Comparison of ENCODE assay signal across 8 cellular contexts in genomic region chr18:21444465-21445023, GRCh38.
DNase-seq lines count a peak whose midpoint lies in the region; ATAC-seq, FAIRE-seq and TF ChIP-seq lines count a peak whose summit lies in the region.

No MANE protein-coding gene starts in this region.

- 25% methylated on average over 2 of the region's 2 CpGs for WGBS in mammary epithelial cell (ENCODE audit: low coverage, missing lambda C conversion rate)
- WGBS in HepG2 (ENCODE audit: low lambda C conversion rate), result 15% methylated on average over 2 of the region's 2 CpGs

- CTCF ChIA-PET in mammary epithelial cell (lab: Charles Lee; ENCODE audit: low non-redundant PET) (no interaction called here), HepG2 (lab: Yijun Ruan, JAX; ENCODE audit: low intra/inter-chr PET ratio, low total read pairs) (interaction anchor here (1.3 to 4.7 kb wide), 2 partner anchors 203 to 250 kb away, joined by 5 to 70 read pairs; partner anchors contain the start of gene GREB1L)

- peak; percentile 81 for FAIRE-seq in HepG2 (lab: Jason Lieb, UNC)

- no peaks in the 10 kb centered on the region for H3K9me3 ChIP-seq in mammary epithelial cell (replicated peaks; ENCODE audit: insufficient read depth, low read length)
- H3K9me3 ChIP-seq in HepG2 (ENCODE audit: low read length), result no peaks in the 10 kb centered on the region

- peaks cover 12% of the 10 kb centered on the region for H3K27me3 Mint-ChIP-seq in T-helper 2 cell treated with Interferon-gamma antibody and Interleukin-4, amounts not matched to agents 5 μg/mL and 100 μg/mL, for 36 hours (ENCODE audit: low read depth)

- H3K4me3 ChIP-seq in mammary epithelial cell (replicated peaks in 1 of 3; ENCODE audit: insufficient read depth in 1 of 3, low read depth in 2 of 3, low read length in 3 of 3) (no peak overlapping the region), HepG2 (replicated peaks in 1 of 3; ENCODE audit: insufficient read depth in 1 of 3, low read depth in 2 of 3, low read length in 3 of 3) (no peak overlapping the region)

- H4K20me1 ChIP-seq in mammary epithelial cell (ENCODE audit: insufficient read depth, low read length), result no peaks in the 10 kb centered on the region
- H4K20me1 ChIP-seq in HepG2 (ENCODE audit: insufficient read depth, low read length), result no peaks in the 10 kb centered on the region

- intact Hi-C loops in mammary epithelial cell (cut with micrococcal nuclease), result loop anchor here (1.0 kb wide), 3 partner anchors 54 to 249 kb away; partner anchors contain the start of gene GREB1L
- intact Hi-C loops in HepG2 (cut with micrococcal nuclease; ENCODE audit: unreplicated experiment), result loop anchor here (1.0 kb wide), 1 partner anchor 249 kb away; no protein-coding TSS in a partner anchor

- BruUV-seq in mammary epithelial cell (replicated peaks; lab: Mats Ljungman, UMichigan) (no TSS peak), HepG2 (replicated peaks; lab: Mats Ljungman, UMichigan) (no TSS peak)

- no peak for TF ChIP-seq POLR2A in HepG2 (IDR thresholded peaks at IDR 0.05; ENCODE audit: insufficient read depth in 1 of 2, low read depth in 2 of 2, low read length in 2 of 2)

- H3K9me3 Mint-ChIP-seq in T-helper 2 cell treated with Interferon-gamma antibody and Interleukin-4, amounts not matched to agents 5 μg/mL and 100 μg/mL, for 36 hours, result no peaks in the 10 kb centered on the region

- no peak overlapping the region for H3K4me2 ChIP-seq in mammary epithelial cell (ENCODE audit: insufficient read depth, low read depth, low read length)
- H3K4me2 ChIP-seq in HepG2 (ENCODE audit: low read depth, low read length), result no peak overlapping the region

- H3K4me1 ChIP-seq in mammary epithelial cell (ENCODE audit: insufficient read depth, low read length) (peaks cover 3% of the 10 kb centered on the region), HepG2 (ENCODE audit: insufficient read depth, low read length) (peaks cover 3% of the 10 kb centered on the region; the same call in 1 of the 2 replicates)

- no peak overlapping the region for H3K27ac Mint-ChIP-seq in T-helper 2 cell treated with Interferon-gamma antibody and Interleukin-4, amounts not matched to agents 5 μg/mL and 100 μg/mL, for 36 hours

- in situ Hi-C loops in mammary epithelial cell (cut with MboI; ENCODE audit: low sequenced_read_pairs in 2 of 2), result loop anchor here (5.0 to 10.0 kb wide), 3 partner anchors 60 to 252 kb away; no protein-coding TSS in a partner anchor
- in situ Hi-C loops in HepG2 (cut with HindIII; ENCODE audit: extremely low pct_ligation_motif_present, low pct_unique_long_range_greater_than_20kb), result loop anchor here (5.0 kb wide), 1 partner anchor 252 kb away; no protein-coding TSS in a partner anchor

- no peaks in the 10 kb centered on the region for H3K36me3 ChIP-seq in mammary epithelial cell (ENCODE audit: insufficient read depth, low read length)
- no peaks in the 10 kb centered on the region for H3K36me3 ChIP-seq in HepG2 (replicated peaks in 1 of 2; ENCODE audit: control insufficient read depth in 1 of 2, insufficient read depth in 2 of 2, low read length in 2 of 2)

- POLR2A ChIA-PET in HepG2 (lab: Yijun Ruan, JAX), result no interaction called here

- ATAC-seq in GM18867 (IDR thresholded peaks at IDR 0.05; ENCODE audit: unreplicated experiment) (peak; percentile 51), HepG2 (peak; percentile 71; the same call in 2 of the 3 replicates), GM21526 (IDR thresholded peaks at IDR 0.05; ENCODE audit: low FRiP score, unreplicated experiment) (no peak), GM21576 (IDR thresholded peaks at IDR 0.05; ENCODE audit: unreplicated experiment) (no peak)

- H3K9ac ChIP-seq in mammary epithelial cell (ENCODE audit: insufficient read depth, low read length) (no peak overlapping the region), HepG2 (ENCODE audit: insufficient read depth, low read depth, low read length) (no peak overlapping the region)

- no peak for TF ChIP-seq EP300 in HepG2 (IDR thresholded peaks at IDR 0.05; ENCODE audit: low read depth in 2 of 2, low read length in 2 of 2)
- TF ChIP-seq EP300 in HepG2 (CRISPR knock-in tag; IDR thresholded peaks at IDR 0.05; ENCODE audit: borderline replicate concordance), result no peak

- TF ChIP-seq CTCF in mammary epithelial cell (conservative IDR thresholded peaks at IDR 0.05 in 1 of 2, IDR thresholded peaks at IDR 0.05 in 1 of 2; ENCODE audit: extremely low read depth in 1 of 2, insufficient read depth in 1 of 2, low read depth in 1 of 2, low read length in 2 of 2), result peak; percentile 81 to 87
- peak; percentile 82 for TF ChIP-seq CTCF in HepG2 (CRISPR knock-in tag; IDR thresholded peaks at IDR 0.05)

- peak; percentile 60 for TF ChIP-seq RAD21 in HepG2 (CRISPR knock-in tag; IDR thresholded peaks at IDR 0.05)

- H3K4me3 Mint-ChIP-seq in T-helper 2 cell treated with Interferon-gamma antibody and Interleukin-4, amounts not matched to agents 5 μg/mL and 100 μg/mL, for 36 hours, result no peak overlapping the region

- dilution Hi-C loops in mammary epithelial cell (cut with HindIII; ENCODE audit: low sequenced_read_pairs), result no loop called here

- H3K27ac ChIP-seq in mammary epithelial cell (ENCODE audit: insufficient read depth, low read depth, low read length) (no peak overlapping the region), HepG2 (ENCODE audit: extremely low read length, insufficient read depth, low read length) (no peak overlapping the region)

- no peaks in the 10 kb centered on the region for H3K36me3 Mint-ChIP-seq in T-helper 2 cell treated with Interferon-gamma antibody and Interleukin-4, amounts not matched to agents 5 μg/mL and 100 μg/mL, for 36 hours (ENCODE audit: low read depth)

- DNase-seq in AG20443 (ENCODE audit: low spot score) (peak; percentile 57), NCI-H460 (ENCODE audit: extremely low read depth, low read depth) (peak; percentile 53), mammary epithelial cell (peak; percentile 48), HepG2 (ENCODE audit: low spot score) (peak; percentile 54)
- no peak for DNase-seq in T-helper 2 cell treated with Interferon-gamma antibody and Interleukin-4, amounts not matched to agents 5 μg/mL and 100 μg/mL, for 36 hours (ENCODE audit: low spot score)

- H2AFZ ChIP-seq in mammary epithelial cell (ENCODE audit: low read depth, low read length) (no peak overlapping the region), HepG2 (ENCODE audit: low read length) (no peak overlapping the region)

- no peaks in the 10 kb centered on the region for H3K4me1 Mint-ChIP-seq in T-helper 2 cell treated with Interferon-gamma antibody and Interleukin-4, amounts not matched to agents 5 μg/mL and 100 μg/mL, for 36 hours (ENCODE audit: low read depth)

- no peaks in the 10 kb centered on the region for H3K79me2 ChIP-seq in mammary epithelial cell (ENCODE audit: insufficient read depth, low read length)
- H3K79me2 ChIP-seq in HepG2 (ENCODE audit: insufficient read depth, low read length), result no peaks in the 10 kb centered on the region

- H3K27me3 ChIP-seq in mammary epithelial cell (ENCODE audit: insufficient read depth, low read length) (no peaks in the 10 kb centered on the region), HepG2 (ENCODE audit: control insufficient read depth in 1 of 2, insufficient read depth in 2 of 2, low read length in 2 of 2) (no peaks in the 10 kb centered on the region)

TF ChIP-seq in HepG2, 621 proteins besides CTCF, POLR2A, EP300 and RAD21:
- TF ChIP-seq SMC3 (IDR thresholded peaks at IDR 0.05; ENCODE audit: low read length), result peak; percentile 86
- TF ChIP-seq STAG1 (CRISPR knock-in tag; IDR thresholded peaks at IDR 0.05), result peak; percentile 87
- TF ChIP-seq ZBTB20 (CRISPR knock-in tag; IDR thresholded peaks at IDR 0.05; ENCODE audit: borderline replicate concordance, low read depth), result no peak

Comparison
In these comparisons a context has a peak if more than half of its experiments do, and no peak if none do; other contexts are left out.
1. ATAC-seq: peak in GM18867 (single experiment) and HepG2 (single experiment); none in GM21526 (single experiment) and GM21576 (single experiment).